Comparison of ENCODE assay signal across 10 cellular contexts in the genomic region with DNA sequence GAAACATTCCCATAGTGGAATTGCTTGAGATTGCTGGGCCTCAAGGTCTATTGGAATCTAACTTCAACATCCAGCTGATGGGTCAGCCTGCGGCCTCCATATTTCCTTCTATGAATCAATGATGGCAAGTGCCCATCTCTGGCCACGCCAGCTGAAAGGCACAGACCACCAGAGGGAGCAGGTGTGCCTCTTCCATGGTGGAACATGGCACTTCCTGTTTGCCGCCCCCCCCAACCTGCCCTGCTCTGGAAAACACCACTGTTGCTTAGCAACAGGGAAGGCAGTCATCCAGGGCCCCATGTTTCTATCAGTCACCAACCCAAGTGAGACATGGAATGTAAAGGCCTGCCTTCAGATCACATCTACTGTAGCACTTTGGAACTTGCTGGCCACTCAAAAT. TPM values are rescaled to one million over a fixed set of nuclear protein-coding genes. Genes with fewer than 3 reads are reported as not detected.
DNase-seq lines count a peak whose midpoint lies in the region; ATAC-seq and TF ChIP-seq lines count a peak whose summit lies in the region.
"Had no signal": no experiment of that assay in that cellular context is flagged by ENCODE, and none has a peak within 500 bp of the region (broad histone marks: within the 10 kb centered on the region; RNA-seq: fewer than 3 reads in every experiment).

No MANE protein-coding gene starts in this region.

- H3K4me3 Mint-ChIP-seq in neural crest cell, result no peak overlapping the region
- H3K4me3 Mint-ChIP-seq: T-helper 1 cell treated with Interleukin-12 subunit alpha and Interleukin-12 subunit beta and Interleukin-4 antibody, amounts not matched to agents 30 μg/mL and 1 μg/mL, for 36 hours had no signal

- peak; percentile 60 for ATAC-seq in HG03342 (IDR thresholded peaks at IDR 0.05; ENCODE audit: unreplicated experiment)
- no peak for ATAC-seq in GM21528 (IDR thresholded peaks at IDR 0.05; ENCODE audit: low FRiP score, unreplicated experiment)
- no peak for ATAC-seq in HG03571 (IDR thresholded peaks at IDR 0.05; ENCODE audit: unreplicated experiment)

- TF ChIP-seq CTCF in fibroblast of mammary gland (conservative IDR thresholded peaks at IDR 0.05; ENCODE audit: control insufficient read depth, insufficient read depth, low read depth, low read length) (peak; percentile 34), neural crest cell (conservative IDR thresholded peaks at IDR 0.05) (peak; percentile 63)

- peaks cover 4% of the 10 kb centered on the region for H3K9me3 Mint-ChIP-seq in neural crest cell
- H3K9me3 Mint-ChIP-seq: T-helper 1 cell treated with Interleukin-12 subunit alpha and Interleukin-12 subunit beta and Interleukin-4 antibody, amounts not matched to agents 30 μg/mL and 1 μg/mL, for 36 hours had no signal

- peak; percentile 81 for DNase-seq in Daoy (ENCODE audit: low read depth)
- DNase-seq in NCI-H460 (ENCODE audit: extremely low read depth, low read depth), result peak; percentile 45
- DNase-seq in activated CD8-positive, alpha-beta memory T cell treated with anti-CD3 and anti-CD28 coated beads for 4 hours (ENCODE audit: low read depth in 2 of 2), result peak; percentile 9 to 16
- DNase-seq in fibroblast of mammary gland (ENCODE audit: low read depth), result peak; percentile 38
- DNase-seq in neural crest cell (ENCODE audit: low read depth, low spot score), result peak; percentile 55

- no peak overlapping the region for H3K4me3 ChIP-seq in fibroblast of mammary gland (ENCODE audit: control insufficient read depth, low read depth, low read length)
- H3K4me3 ChIP-seq: thoracic aorta had no signal

- peak overlapping the region; percentile 84 for H3K27ac Mint-ChIP-seq in neural crest cell (ENCODE audit: unreplicated experiment)
- H3K27ac Mint-ChIP-seq: T-helper 1 cell treated with Interleukin-12 subunit alpha and Interleukin-12 subunit beta and Interleukin-4 antibody, amounts not matched to agents 30 μg/mL and 1 μg/mL, for 36 hours had no signal

- H3K36me3 Mint-ChIP-seq in neural crest cell (ENCODE audit: low read depth), result no peaks in the 10 kb centered on the region

- H3K4me1 Mint-ChIP-seq in neural crest cell, result peaks cover 22% of the 10 kb centered on the region

- H3K27me3 Mint-ChIP-seq in neural crest cell (ENCODE audit: low read depth), result no peaks in the 10 kb centered on the region

RNA-seq across cellular contexts. Expression of gene PAGE4, which starts 11.6 kb away (rescaled TPM):
- total RNA-seq in Daoy (2014; rRNA removed; shearing (Covaris generic)), result not detected in 2 replicates
- total RNA-seq in NCI-H460 (2014; rRNA removed; shearing (Covaris generic)), result not detected in 2 replicates
- not detected in 2 replicates for polyA plus RNA-seq in NCI-H460 (2014; cell fraction: nucleus; rRNA removed)
- not detected in 2 replicates for total RNA-seq in neural crest cell
- total RNA-seq: thoracic aorta had no signal

RNA-seq across cellular contexts. Expression of gene USP27X, which starts 38.6 kb away (rescaled TPM):
- total RNA-seq in Daoy (2014; rRNA removed; shearing (Covaris generic)), result 0.57 and 1.5 TPM in 2 replicates
- total RNA-seq in NCI-H460 (2014; rRNA removed; shearing (Covaris generic)), result 1.3 and 2.1 TPM in 2 replicates
- polyA plus RNA-seq in NCI-H460 (2014; cell fraction: nucleus; rRNA removed), result 0.44 and 0.85 TPM in 2 replicates
- 6.8 and 7.3 TPM in 2 replicates for total RNA-seq in neural crest cell

Comparison
In these comparisons a context has a peak if more than half of its experiments do, and no peak if none do; other contexts are left out.
1. DNase-seq: peak in every context shown above with its lines; median percentile 81 in Daoy; 55 in neural crest cell; 45 in NCI-H460; 38 in fibroblast of mammary gland; 12 in activated CD8-positive, alpha-beta memory T cell treated with anti-CD3 and anti-CD28 coated beads for 4 hours.